9 cellular contexts compared by ENCODE assay signal in the genomic region with DNA sequence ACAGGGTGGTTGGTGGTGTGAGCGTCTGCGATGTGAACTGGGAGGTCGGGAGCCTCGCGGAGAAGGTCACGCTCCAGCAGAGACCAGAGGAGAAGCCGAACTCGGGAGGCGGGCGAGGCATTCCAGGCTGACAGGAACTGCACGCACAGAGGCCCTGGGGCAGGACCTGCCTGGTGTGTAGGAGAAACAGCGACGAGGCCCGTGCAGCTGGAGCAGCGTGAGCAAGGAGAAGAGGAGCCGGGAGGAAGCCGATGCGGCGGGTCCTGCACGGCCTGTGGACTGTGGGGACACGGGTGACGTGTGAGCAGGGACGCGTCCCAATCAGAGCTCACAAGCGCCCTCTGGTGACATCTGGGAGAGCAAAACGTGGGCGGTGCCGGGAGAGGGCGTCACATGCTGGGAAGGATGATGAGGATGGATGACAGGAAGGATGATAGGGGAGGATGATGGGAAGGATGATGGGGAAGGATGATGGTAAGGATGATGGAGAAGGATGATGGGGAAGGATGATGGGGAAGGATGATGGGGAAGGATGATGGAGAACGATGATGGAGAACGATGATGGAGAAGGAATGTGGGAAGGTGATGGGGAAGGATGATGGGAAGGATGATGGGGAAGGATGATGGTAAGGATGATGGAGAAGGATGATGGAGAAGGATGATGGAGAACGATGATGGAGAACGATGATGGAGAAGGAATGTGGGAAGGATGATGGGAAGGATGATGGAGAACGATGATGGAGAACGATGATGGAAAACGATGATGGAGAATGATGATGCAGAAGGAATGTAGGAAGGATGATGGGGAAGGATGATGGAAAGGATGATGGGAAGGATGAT. TPM values are rescaled to one million over a fixed set of nuclear protein-coding genes. Genes with fewer than 3 reads are reported as not detected.
DNase-seq lines count a peak whose midpoint lies in the region; ATAC-seq and TF ChIP-seq lines count a peak whose summit lies in the region.
"Had no signal": no experiment of that assay in that cellular context is flagged by ENCODE, and none has a peak within 500 bp of the region (broad histone marks: within the 10 kb centered on the region; RNA-seq: fewer than 3 reads in every experiment).

No MANE protein-coding gene starts in this region.

- no peak overlapping the region for H3K4me2 ChIP-seq in fibroblast of lung (ENCODE audit: extremely low read depth, insufficient read depth, low read length)

- peak overlapping the region; percentile 69 to 77 for H3K27ac Mint-ChIP-seq in natural killer cell treated with Interleukin-12 subunit alpha and Interleukin-12 subunit beta and Interleukin-15 and Interleukin-18, amount 100 ng/mL, for 72 hours

- H3K36me3 ChIP-seq in fibroblast of lung (ENCODE audit: control insufficient read depth, insufficient read depth, low read length): no peaks in the 10 kb centered on the region

- peaks cover 0 to 7% of the 10 kb centered on the region in 2 donors for H3K27me3 Mint-ChIP-seq in natural killer cell treated with Interleukin-12 subunit alpha and Interleukin-12 subunit beta and Interleukin-15 and Interleukin-18, amount 100 ng/mL, for 72 hours

- H3K9me3 Mint-ChIP-seq in natural killer cell treated with Interleukin-12 subunit alpha and Interleukin-12 subunit beta and Interleukin-15 and Interleukin-18, amount 100 ng/mL, for 72 hours: peaks cover 18% of the 10 kb centered on the region

- H2AFZ ChIP-seq in fibroblast of lung (ENCODE audit: low read length): no peak overlapping the region

- H3K4me3 Mint-ChIP-seq in natural killer cell treated with Interleukin-12 subunit alpha and Interleukin-12 subunit beta and Interleukin-15 and Interleukin-18, amount 100 ng/mL, for 72 hours: peak overlapping the region; percentile 59

- H3K4me1 ChIP-seq in fibroblast of lung (ENCODE audit: control insufficient read depth, extremely low read depth, insufficient read depth, low read length): no peaks in the 10 kb centered on the region

- peak; percentile 48 to 69 for ATAC-seq in natural killer cell treated with Interleukin-12 subunit alpha and Interleukin-12 subunit beta and Interleukin-15 and Interleukin-18, amount 100 ng/mL, for 72 hours

- no peaks in the 10 kb centered on the region for H3K79me2 ChIP-seq in fibroblast of lung (ENCODE audit: control insufficient read depth, insufficient read depth, low read length)

- peaks cover 18 to 20% of the 10 kb centered on the region in 2 donors for H3K4me1 Mint-ChIP-seq in natural killer cell treated with Interleukin-12 subunit alpha and Interleukin-12 subunit beta and Interleukin-15 and Interleukin-18, amount 100 ng/mL, for 72 hours (ENCODE audit: low read depth in 2 of 2)

- H4K20me1 ChIP-seq in fibroblast of lung (ENCODE audit: control insufficient read depth, extremely low read depth, insufficient read depth, low read length): no peaks in the 10 kb centered on the region

- H3K36me3 Mint-ChIP-seq in natural killer cell treated with Interleukin-12 subunit alpha and Interleukin-12 subunit beta and Interleukin-15 and Interleukin-18, amount 100 ng/mL, for 72 hours: peaks cover 12% of the 10 kb centered on the region

- H3K27ac ChIP-seq in fibroblast of lung (ENCODE audit: insufficient read depth, low read length): no peak overlapping the region

- H3K9ac ChIP-seq in fibroblast of lung (ENCODE audit: insufficient read depth, low read length): no peak overlapping the region

- no peaks in the 10 kb centered on the region for H3K9me3 ChIP-seq in fibroblast of lung (ENCODE audit: control insufficient read depth, insufficient read depth, low read depth, low read length)

- no peaks in the 10 kb centered on the region for H3K27me3 ChIP-seq in fibroblast of lung (ENCODE audit: control insufficient read depth, insufficient read depth, low read length)

- peak; percentile 37 to 56 for TF ChIP-seq CTCF in fibroblast of lung (conservative IDR thresholded peaks at IDR 0.05 in 1 of 2, IDR thresholded peaks at IDR 0.05 in 1 of 2; ENCODE audit: low read depth in 1 of 2, low read length in 2 of 2)

- peak overlapping the region in 1 of 4 experiments; percentile 10 for H3K4me3 ChIP-seq in fibroblast of lung (replicated peaks in 1 of 4; ENCODE audit: control extremely low read depth in 1 of 4, insufficient read depth in 1 of 4, low read depth in 3 of 4, low read length in 4 of 4)

- DNase-seq in COLO829 (ENCODE audit: low spot score): peak; percentile 20
- peak; percentile 17 for DNase-seq in NCI-H1092 treated with DMSO at 0.1 percent for 48 hours (lab: John Stamatoyannopoulos, UW)
- peak; percentile 54 for DNase-seq in activated T-cell treated with anti-CD3 and anti-CD28 coated beads, Interleukin-2, amount 50 U/mL, for 1 hour
- peak; percentile 25 to 42 for DNase-seq in fibroblast of lung (ENCODE audit: low read depth in 2 of 2)
- DNase-seq in natural killer cell treated with Interleukin-12 subunit alpha and Interleukin-12 subunit beta and Interleukin-15 and Interleukin-18, amount 100 ng/mL, for 72 hours (ENCODE audit: low spot score): no peak
- peak; percentile 83 for DNase-seq in ureter (ENCODE audit: low spot score)
- DNase-seq in NCI-H187 (lab: John Stamatoyannopoulos, UW): no peak
- no peak for DNase-seq in NCI-H1048 (lab: John Stamatoyannopoulos, UW)

RNA-seq across cellular contexts. Expression of a gene that starts 16.1 kb away (rescaled TPM):
- 0.17 and 0.26 TPM in 2 replicates for total RNA-seq in fibroblast of lung
- not detected in 2 replicates for polyA plus RNA-seq in fibroblast of lung
- polyA plus RNA-seq in fibroblast of lung (2012): 0.22 TPM in 1 of 2 replicates, not detected in the other
- polyA minus RNA-seq in fibroblast of lung (ENCODE audit: low replicate concordance): not detected in 2 replicates
- total RNA-seq in natural killer cell treated with Interleukin-12 subunit alpha and Interleukin-12 subunit beta and Interleukin-15 and Interleukin-18, amount 100 ng/mL, for 72 hours: under 1 TPM in 1 of 2 donors, not detected in 1; 0.33 TPM
- 0.49 TPM for total RNA-seq in ureter
- total RNA-seq: HT1080 had no signal

RNA-seq across cellular contexts. Expression of a gene that starts 19.4 kb away (rescaled TPM):
- 2.5 and 3.3 TPM in 2 replicates for total RNA-seq in fibroblast of lung
- 0.02 and 0.28 TPM in 2 replicates for polyA plus RNA-seq in fibroblast of lung
- polyA plus RNA-seq in fibroblast of lung (2012): 0.23 and 0.63 TPM in 2 replicates
- 0.59 and 0.85 TPM in 2 replicates for polyA minus RNA-seq in fibroblast of lung (ENCODE audit: low replicate concordance)
- under 1 TPM in 1 of 2 donors, not detected in 1; 0.67 TPM for total RNA-seq in natural killer cell treated with Interleukin-12 subunit alpha and Interleukin-12 subunit beta and Interleukin-15 and Interleukin-18, amount 100 ng/mL, for 72 hours
- total RNA-seq in ureter: 27.6 TPM

RNA-seq across cellular contexts. Expression of a gene that starts 27.1 kb away (rescaled TPM):
- total RNA-seq in fibroblast of lung (30.1 and 36.0 TPM in 2 replicates), ureter (11.2 TPM)
- 1.7 and 2.0 TPM in 2 replicates for polyA plus RNA-seq in fibroblast of lung
- polyA plus RNA-seq in fibroblast of lung (2012): 6.9 and 11.7 TPM in 2 replicates
- polyA minus RNA-seq in fibroblast of lung (ENCODE audit: low replicate concordance): 1.1 and 2.8 TPM in 2 replicates
- total RNA-seq in natural killer cell treated with Interleukin-12 subunit alpha and Interleukin-12 subunit beta and Interleukin-15 and Interleukin-18, amount 100 ng/mL, for 72 hours: 10 to 100 TPM; 16.3 to 17.7 TPM

RNA-seq across cellular contexts. Expression of a gene that starts 51.3 kb away (rescaled TPM):
- total RNA-seq in fibroblast of lung (65.0 and 72.5 TPM in 2 replicates), ureter (30.8 TPM)
- polyA plus RNA-seq in fibroblast of lung: 23.3 and 27.0 TPM in 2 replicates
- 35.3 and 55.5 TPM in 2 replicates for polyA plus RNA-seq in fibroblast of lung (2012)
- 55.3 and 76.4 TPM in 2 replicates for polyA minus RNA-seq in fibroblast of lung (ENCODE audit: low replicate concordance)
- total RNA-seq in natural killer cell treated with Interleukin-12 subunit alpha and Interleukin-12 subunit beta and Interleukin-15 and Interleukin-18, amount 100 ng/mL, for 72 hours: 10 to 100 TPM; 46.5 to 73.2 TPM

Comparison
In these comparisons a context has a peak if more than half of its experiments do, and no peak if none do; other contexts are left out.
1. DNase-seq: peak in COLO829 (single experiment), NCI-H1092 treated with DMSO at 0.1 percent for 48 hours (single experiment), activated T-cell treated with anti-CD3 and anti-CD28 coated beads, Interleukin-2, amount 50 U/mL, for 1 hour (single experiment), fibroblast of lung (2 of 2) and ureter (single experiment); none in natural killer cell treated with Interleukin-12 subunit alpha and Interleukin-12 subunit beta and Interleukin-15 and Interleukin-18, amount 100 ng/mL, for 72 hours (single experiment), NCI-H187 (0 of 2) and NCI-H1048 (single experiment).